Comparison of ENCODE assay signal across 12 cellular contexts in the genomic region with DNA sequence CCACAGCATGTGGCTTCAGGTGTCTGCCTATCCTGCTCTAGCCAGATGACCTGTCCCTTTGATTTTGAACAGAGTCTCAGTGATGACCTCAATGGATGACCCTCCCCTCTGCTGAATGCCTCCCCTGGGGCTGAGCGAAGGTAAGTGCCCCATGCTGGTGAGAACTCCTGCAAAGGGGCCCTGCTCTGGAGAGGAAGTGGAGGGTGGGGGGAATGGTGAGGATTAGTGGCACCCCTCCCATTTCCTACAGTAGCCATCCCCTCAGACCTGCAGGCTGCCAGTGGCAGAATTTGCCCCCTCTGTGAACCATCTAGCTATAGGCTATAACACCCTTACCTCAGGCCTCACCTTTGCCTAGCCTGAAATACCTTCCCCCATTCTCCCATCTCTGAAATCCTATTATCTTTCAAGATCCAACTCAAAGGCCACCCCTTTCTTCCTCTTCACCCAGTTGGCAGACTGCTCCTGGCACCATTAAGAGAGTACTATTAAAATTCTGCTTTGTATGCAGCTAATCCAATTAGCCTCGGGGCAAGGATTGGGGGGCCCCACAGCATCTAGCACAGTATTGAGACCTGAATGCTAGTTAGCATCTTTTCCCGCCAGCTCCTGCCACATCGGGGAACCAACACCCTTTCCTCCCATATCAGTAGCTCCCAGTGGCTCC. TPM values are rescaled to one million over a fixed set of nuclear protein-coding genes. Genes with fewer than 3 reads are reported as not detected.
A peak's percentile ranks its signal among the peaks of the same experiment; 100 is the strongest.
DNase-seq lines count a peak whose midpoint lies in the region; TF ChIP-seq lines count a peak whose summit lies in the region.
"Had no signal": no experiment of that assay in that cellular context is flagged by ENCODE, and none has a peak within 500 bp of the region (broad histone marks: within the 10 kb centered on the region; RNA-seq: fewer than 3 reads in every experiment).

No MANE protein-coding gene starts in this region.

- 73 to 83% (median 78%) methylated on average over 4 of the region's 4 CpGs for WGBS in adrenal gland, 4 donors

- H3K4me3 Mint-ChIP-seq in Caco-2 (ENCODE audit: unreplicated experiment) (no peak overlapping the region), neural crest cell (peak overlapping the region; percentile 80)
- H3K4me3 Mint-ChIP-seq: nephron progenitor cell had no signal

- no peaks in the 10 kb centered on the region for H3K27me3 ChIP-seq in Caco-2 (replicated peaks; ENCODE audit: control insufficient read depth, insufficient read depth, low read length)
- H3K27me3 ChIP-seq in adrenal gland, result no peaks in the 10 kb centered on the region

- intact Hi-C loops in Caco-2 (cut with micrococcal nuclease; ENCODE audit: unreplicated experiment) (no loop called here), adrenal gland (cut with DNase I) (no loop called here)

- H3K9me3 Mint-ChIP-seq in Caco-2 (ENCODE audit: unreplicated experiment) (no peaks in the 10 kb centered on the region), neural crest cell (no peaks in the 10 kb centered on the region)
- H3K9me3 Mint-ChIP-seq: nephron progenitor cell had no signal

- DNase-seq in Caco-2, result no peak
- DNase-seq in adrenal gland, result no peak
- no peak for DNase-seq in neural crest cell (ENCODE audit: low read depth, low spot score)
- no peak for DNase-seq in NCI-H1092 (lab: John Stamatoyannopoulos, UW)
- no peak for DNase-seq in DMS 273 (lab: John Stamatoyannopoulos, UW; ENCODE audit: unreplicated experiment)
- no peak for DNase-seq in HEK293T (ENCODE audit: extremely low spot score)
- no peak for DNase-seq in GM19240 (ENCODE audit: insufficient read length, low spot score)
- DNase-seq: GOT3; nephron progenitor cell; OCI-M1; stimulated activated CD4-positive, alpha-beta T cell treated with anti-CD3 and anti-CD28 coated beads, Interleukin-4, amount 100 ng/mL, for 4 hours had no signal

- H3K9me3 ChIP-seq in Caco-2 (no peaks in the 10 kb centered on the region), KOPT-K1 (ENCODE audit: insufficient read depth, low read length, poor library complexity, severe bottlenecking) (no peaks in the 10 kb centered on the region), adrenal gland (replicated peaks in 1 of 3) (no peaks in the 10 kb centered on the region)

- H3K36me3 ChIP-seq in Caco-2 (ENCODE audit: control insufficient read depth, insufficient read depth, low read length), result no peaks in the 10 kb centered on the region
- H3K36me3 ChIP-seq in KOPT-K1 (ENCODE audit: insufficient read depth, low read length), result peaks cover 12% of the 10 kb centered on the region; the same call in 1 of the 2 replicates
- peaks cover 0 to 6% of the 10 kb centered on the region in 2 donors for H3K36me3 ChIP-seq in adrenal gland (replicated peaks in 1 of 2)

- POLR2A ChIA-PET in Caco-2 (lab: Charles Lee), result interaction anchor here (0.6 to 0.8 kb wide), 2 partner anchors 21 to 35 kb away, joined by 4 to 6 read pairs; a partner anchor contains a TSS
- POLR2A ChIA-PET in HEK293T (lab: Yijun Ruan, JAX), result interaction anchor here (0.6 to 1.2 kb wide), 3 partner anchors 33 to 380 kb away, joined by 3 to 4 read pairs (median 4); no protein-coding TSS in a partner anchor

- H3K27ac Mint-ChIP-seq in Caco-2 (ENCODE audit: unreplicated experiment) (peak overlapping the region; percentile 53), neural crest cell (ENCODE audit: unreplicated experiment) (no peak overlapping the region)

- CTCF ChIA-PET in Caco-2 (lab: Charles Lee) (interaction anchor here (0.5 to 0.6 kb wide), 3 partner anchors 8 to 55 kb away, joined by 3 to 5 read pairs (median 3); no protein-coding TSS in a partner anchor), HEK293T (lab: Yijun Ruan, JAX) (interaction anchor here (0.9 kb wide), 2 partner anchors 11 to 34 kb away, joined by 3 to 4 read pairs; no protein-coding TSS in a partner anchor)

- no peaks in the 10 kb centered on the region for H3K27me3 Mint-ChIP-seq in Caco-2 (ENCODE audit: insufficient read depth, unreplicated experiment)
- H3K27me3 Mint-ChIP-seq in neural crest cell (ENCODE audit: low read depth), result no peaks in the 10 kb centered on the region

- no TSS peak for BruUV-seq in Caco-2 (replicated peaks; lab: Mats Ljungman, UMichigan)

- H3K36me3 Mint-ChIP-seq in Caco-2 (ENCODE audit: insufficient read depth, unreplicated experiment) (peaks cover 23% of the 10 kb centered on the region), neural crest cell (ENCODE audit: low read depth) (no peaks in the 10 kb centered on the region)

- H3K27ac ChIP-seq in KOPT-K1 (ENCODE audit: low read depth, low read length, poor library complexity, severe bottlenecking) (peak overlapping the region; percentile 92), adrenal gland (peak overlapping the region in 3 of 5 donors; percentile 64 to 91 (median 82))

- H3K4me3 ChIP-seq in Caco-2 (ENCODE audit: low read depth, low read length) (no peak overlapping the region), adrenal gland (no peak overlapping the region)

- no peak for TF ChIP-seq POLR2A in adrenal gland (IDR thresholded peaks at IDR 0.05)

- peaks cover 31% of the 10 kb centered on the region for H3K4me1 Mint-ChIP-seq in Caco-2 (ENCODE audit: low read depth, unreplicated experiment)
- H3K4me1 Mint-ChIP-seq in neural crest cell, result peaks cover 56% of the 10 kb centered on the region

- H3K4me1 ChIP-seq in Caco-2, result peaks cover 19% of the 10 kb centered on the region
- H3K4me1 ChIP-seq in adrenal gland (replicated peaks in 1 of 2), result peaks cover 49 to 75% of the 10 kb centered on the region in 2 donors

- TF ChIP-seq CTCF in Caco-2 (IDR thresholded peaks at IDR 0.05; ENCODE audit: insufficient read depth in 1 of 2, low read depth in 1 of 2, low read length in 1 of 2, severe bottlenecking in 1 of 2, unreplicated experiment in 1 of 2), result no peak
- TF ChIP-seq CTCF in adrenal gland (IDR thresholded peaks at IDR 0.05), result no peak
- no peak for TF ChIP-seq CTCF in neural crest cell (conservative IDR thresholded peaks at IDR 0.05)

TF ChIP-seq in HEK293T, 16 proteins besides CTCF, POLR2A, EP300 and RAD21:
- TF ChIP-seq FOXK2 (IDR thresholded peaks at IDR 0.05), result no peak
- TF ChIP-seq ZNF384 (IDR thresholded peaks at IDR 0.05), result no peak
- no peak for TF ChIP-seq NFRKB (IDR thresholded peaks at IDR 0.05)
- no peak for TF ChIP-seq FOXA1 (IDR thresholded peaks at IDR 0.05)
- TF ChIP-seq, protein P1, sequence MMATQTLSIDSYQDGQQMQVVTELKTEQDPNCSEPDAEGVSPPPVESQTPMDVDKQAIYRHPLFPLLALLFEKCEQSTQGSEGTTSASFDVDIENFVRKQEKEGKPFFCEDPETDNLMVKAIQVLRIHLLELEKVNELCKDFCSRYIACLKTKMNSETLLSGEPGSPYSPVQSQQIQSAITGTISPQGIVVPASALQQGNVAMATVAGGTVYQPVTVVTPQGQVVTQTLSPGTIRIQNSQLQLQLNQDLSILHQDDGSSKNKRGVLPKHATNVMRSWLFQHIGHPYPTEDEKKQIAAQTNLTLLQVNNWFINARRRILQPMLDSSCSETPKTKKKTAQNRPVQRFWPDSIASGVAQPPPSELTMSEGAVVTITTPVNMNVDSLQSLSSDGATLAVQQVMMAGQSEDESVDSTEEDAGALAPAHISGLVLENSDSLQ (IDR thresholded peaks at IDR 0.05), result no peak
- TF ChIP-seq HDGF (IDR thresholded peaks at IDR 0.05; ENCODE audit: borderline replicate concordance), result no peak
- no peak for TF ChIP-seq BHLHE40 (IDR thresholded peaks at IDR 0.05; ENCODE audit: borderline replicate concordance)
- no peak for TF ChIP-seq L3MBTL2 (conservative IDR thresholded peaks at IDR 0.05)
- TF ChIP-seq SP1 (IDR thresholded peaks at IDR 0.05), result no peak
- no peak for TF ChIP-seq CTBP1 (IDR thresholded peaks at IDR 0.05; ENCODE audit: borderline replicate concordance)
- no peak for TF ChIP-seq ARNT (IDR thresholded peaks at IDR 0.05)
- TF ChIP-seq SUZ12 (IDR thresholded peaks at IDR 0.05), result no peak
- TF ChIP-seq LEF1 (IDR thresholded peaks at IDR 0.05; ENCODE audit: borderline replicate concordance), result no peak
- no peak for TF ChIP-seq ELF4 (IDR thresholded peaks at IDR 0.05)
- no peak for TF ChIP-seq TARDBP (IDR thresholded peaks at IDR 0.05)
- no peak for TF ChIP-seq FOXM1 (IDR thresholded peaks at IDR 0.05; ENCODE audit: borderline replicate concordance)

RNA-seq across cellular contexts. Expression of a gene that starts 3.8 kb away (rescaled TPM):
- total RNA-seq in Caco-2 (2022) (25.1 and 25.2 TPM in 2 replicates), adrenal gland (10 to 100 TPM; 12.6 to 70.0 (median 43.4) TPM), neural crest cell (33.8 and 37.0 TPM in 2 replicates)
- 10 to 100 TPM; 41.4 to 45.1 (median 42.1) TPM for polyA plus RNA-seq in adrenal gland

RNA-seq across cellular contexts. Expression of a gene that starts 15.6 kb away (rescaled TPM):
- total RNA-seq in Caco-2 (2022) (24.0 and 24.6 TPM in 2 replicates), adrenal gland (100 to 1,000 TPM; 120 to 342 (median 271) TPM), neural crest cell (17.1 and 18.5 TPM in 2 replicates)
- 100 to 1,000 TPM in 2 of 3 donors, 10 to 100 TPM in 1; 97.0 to 184 (median 110) TPM for polyA plus RNA-seq in adrenal gland

RNA-seq across cellular contexts. Expression of a gene that starts 21.2 kb away (rescaled TPM):
- 34.1 and 34.9 TPM in 2 replicates for total RNA-seq in Caco-2 (2022)
- total RNA-seq in adrenal gland, result 10 to 100 TPM; 26.2 to 61.1 (median 43.4) TPM
- polyA plus RNA-seq in adrenal gland, result 10 to 100 TPM; 28.2 to 44.1 (median 29.2) TPM
- 63.3 and 65.1 TPM in 2 replicates for total RNA-seq in neural crest cell

RNA-seq across cellular contexts. Expression of a gene that starts 30.2 kb away (rescaled TPM):
- total RNA-seq in Caco-2 (2022) (58.0 and 59.6 TPM in 2 replicates), adrenal gland (100 to 1,000 TPM in 7 of 8 donors, 10 to 100 TPM in 1; 86.2 to 240 (median 126) TPM), neural crest cell (90.3 and 92.9 TPM in 2 replicates)
- 100 to 1,000 TPM; 167 to 260 (median 249) TPM for polyA plus RNA-seq in adrenal gland

RNA-seq across cellular contexts. Expression of a gene that starts 34.1 kb away (rescaled TPM):
- total RNA-seq in Caco-2 (2022) (243 and 259 TPM in 2 replicates), adrenal gland (10 to 100 TPM; 23.2 to 41.4 (median 29.5) TPM), neural crest cell (211 and 217 TPM in 2 replicates)
- 10 to 100 TPM; 12.4 to 51.0 (median 22.3) TPM for polyA plus RNA-seq in adrenal gland
